ENCODE assay signal across 8 cellular contexts in the genomic region with DNA sequence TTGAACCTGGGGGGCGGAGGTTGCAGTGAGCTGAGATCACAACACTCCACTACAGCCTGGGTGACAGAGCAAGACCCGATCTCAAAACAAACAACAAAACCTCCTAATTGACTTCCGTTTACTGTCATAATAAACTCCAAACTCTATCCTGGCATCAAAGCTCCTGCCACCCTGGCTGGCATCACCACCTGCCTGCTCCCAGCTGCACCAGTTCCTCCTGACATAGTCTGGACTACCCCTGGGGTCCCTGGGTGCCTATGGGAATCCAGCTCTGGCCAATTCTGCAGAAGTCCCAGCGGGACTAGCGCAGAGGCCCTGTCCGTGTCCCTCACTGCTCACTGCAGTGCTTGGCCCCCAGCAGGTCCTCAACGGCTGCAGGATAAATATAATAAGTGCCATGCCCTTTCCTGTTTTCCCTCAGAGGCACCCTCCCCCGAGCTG. TPM values are rescaled to one million over a fixed set of nuclear protein-coding genes. Genes with fewer than 3 reads are reported as not detected.
DNase-seq lines count a peak whose midpoint lies in the region; TF ChIP-seq lines count a peak whose summit lies in the region.

No MANE protein-coding gene starts in this region.

- no peaks in the 10 kb centered on the region for H3K27me3 ChIP-seq in iPS-15b (ENCODE audit: control insufficient read depth, insufficient read depth, low read length)

- H3K27ac ChIP-seq in substantia nigra (ENCODE audit: low read depth, low read length, poor library complexity, severe bottlenecking) = peak overlapping the region; percentile 55

- no peak for TF ChIP-seq CTCF in WI38 (IDR thresholded peaks at IDR 0.05; ENCODE audit: low read depth, low read length)

- no peaks in the 10 kb centered on the region for H3K9me3 ChIP-seq in iPS-15b (ENCODE audit: control insufficient read depth, insufficient read depth, low read length)

- peak overlapping the region; percentile 54 for H3K9ac ChIP-seq in iPS-15b (ENCODE audit: low read depth, low read length)

- no peaks in the 10 kb centered on the region for H3K9me3 Mint-ChIP-seq in activated CD4-positive, alpha-beta T cell treated with anti-CD3 and anti-CD28 coated beads, Interleukin-2, amount 10 ng/mL, durations not matched to agents 24 days and 14 days

- intact Hi-C loops in activated CD4-positive, alpha-beta T cell treated with anti-CD3 and anti-CD28 coated beads, Interleukin-2, amount 10 ng/mL, durations not matched to agents 24 days and 14 days (cut with micrococcal nuclease) = loop anchor here (1.0 to 5.0 kb wide), 3 partner anchors 24 to 108 kb away; a partner anchor contains a TSS

- H3K4me1 Mint-ChIP-seq in activated CD4-positive, alpha-beta T cell treated with anti-CD3 and anti-CD28 coated beads, Interleukin-2, amount 10 ng/mL, durations not matched to agents 24 days and 14 days = peaks cover 14% of the 10 kb centered on the region

- peak overlapping the region; percentile 83 for H3K27ac Mint-ChIP-seq in activated CD4-positive, alpha-beta T cell treated with anti-CD3 and anti-CD28 coated beads, Interleukin-2, amount 10 ng/mL, durations not matched to agents 24 days and 14 days

- peak overlapping the region; percentile 92 for H3K4me3 Mint-ChIP-seq in activated CD4-positive, alpha-beta T cell treated with anti-CD3 and anti-CD28 coated beads, Interleukin-2, amount 10 ng/mL, durations not matched to agents 24 days and 14 days

- H3K27me3 Mint-ChIP-seq in activated CD4-positive, alpha-beta T cell treated with anti-CD3 and anti-CD28 coated beads, Interleukin-2, amount 10 ng/mL, durations not matched to agents 24 days and 14 days = no peaks in the 10 kb centered on the region

- H3K4me1 ChIP-seq in iPS-15b (ENCODE audit: control insufficient read depth, insufficient read depth, low read length) = peaks cover 5% of the 10 kb centered on the region

- peaks cover 11% of the 10 kb centered on the region for H3K36me3 ChIP-seq in iPS-15b (ENCODE audit: control insufficient read depth, insufficient read depth, low read length)

- H3K4me3 ChIP-seq in WI38 (ENCODE audit: low read depth, low read length) = peak overlapping the region; percentile 67
- peak overlapping the region; percentile 88 for H3K4me3 ChIP-seq in iPS-15b (ENCODE audit: low read depth, low read length)

- H3K36me3 Mint-ChIP-seq in activated CD4-positive, alpha-beta T cell treated with anti-CD3 and anti-CD28 coated beads, Interleukin-2, amount 10 ng/mL, durations not matched to agents 24 days and 14 days (ENCODE audit: low read depth) = peaks cover 14% of the 10 kb centered on the region

- DNase-seq in activated CD4-positive, alpha-beta T cell treated with anti-CD3 and anti-CD28 coated beads, Interleukin-2, amount 10 ng/mL, durations not matched to agents 24 days and 14 days = peak; percentile 66
- no peak for DNase-seq in activated CD4-positive, alpha-beta T cell treated with anti-CD3 and anti-CD28 coated beads for 1 hour
- DNase-seq in substantia nigra (lab: John Stamatoyannopoulos, UW) (no peak), RPMI8226 (no peak), NCI-H1436 (lab: John Stamatoyannopoulos, UW) (no peak), retina (no peak)

RNA-seq across cellular contexts. Expression of a gene that starts 0.7 kb away (rescaled TPM):
- total RNA-seq in activated CD4-positive, alpha-beta T cell treated with anti-CD3 and anti-CD28 coated beads, Interleukin-2, amount 10 ng/mL, durations not matched to agents 24 days and 14 days = 50.3 and 57.7 TPM in 2 replicates

RNA-seq across cellular contexts. Expression of a gene that starts 0.9 kb away (rescaled TPM):
- total RNA-seq in activated CD4-positive, alpha-beta T cell treated with anti-CD3 and anti-CD28 coated beads, Interleukin-2, amount 10 ng/mL, durations not matched to agents 24 days and 14 days = 98.8 and 99.8 TPM in 2 replicates

RNA-seq across cellular contexts. Expression of a gene that starts 20.2 kb away (rescaled TPM):
- 1.3 and 1.8 TPM in 2 replicates for total RNA-seq in activated CD4-positive, alpha-beta T cell treated with anti-CD3 and anti-CD28 coated beads, Interleukin-2, amount 10 ng/mL, durations not matched to agents 24 days and 14 days

RNA-seq across cellular contexts. Expression of a gene that starts 27.3 kb away (rescaled TPM):
- 6.9 and 7.0 TPM in 2 replicates for total RNA-seq in activated CD4-positive, alpha-beta T cell treated with anti-CD3 and anti-CD28 coated beads, Interleukin-2, amount 10 ng/mL, durations not matched to agents 24 days and 14 days

RNA-seq across cellular contexts. Expression of a gene that starts 37.3 kb away (rescaled TPM):
- 93.9 and 99.0 TPM in 2 replicates for total RNA-seq in activated CD4-positive, alpha-beta T cell treated with anti-CD3 and anti-CD28 coated beads, Interleukin-2, amount 10 ng/mL, durations not matched to agents 24 days and 14 days
